In the genomic region with DNA sequence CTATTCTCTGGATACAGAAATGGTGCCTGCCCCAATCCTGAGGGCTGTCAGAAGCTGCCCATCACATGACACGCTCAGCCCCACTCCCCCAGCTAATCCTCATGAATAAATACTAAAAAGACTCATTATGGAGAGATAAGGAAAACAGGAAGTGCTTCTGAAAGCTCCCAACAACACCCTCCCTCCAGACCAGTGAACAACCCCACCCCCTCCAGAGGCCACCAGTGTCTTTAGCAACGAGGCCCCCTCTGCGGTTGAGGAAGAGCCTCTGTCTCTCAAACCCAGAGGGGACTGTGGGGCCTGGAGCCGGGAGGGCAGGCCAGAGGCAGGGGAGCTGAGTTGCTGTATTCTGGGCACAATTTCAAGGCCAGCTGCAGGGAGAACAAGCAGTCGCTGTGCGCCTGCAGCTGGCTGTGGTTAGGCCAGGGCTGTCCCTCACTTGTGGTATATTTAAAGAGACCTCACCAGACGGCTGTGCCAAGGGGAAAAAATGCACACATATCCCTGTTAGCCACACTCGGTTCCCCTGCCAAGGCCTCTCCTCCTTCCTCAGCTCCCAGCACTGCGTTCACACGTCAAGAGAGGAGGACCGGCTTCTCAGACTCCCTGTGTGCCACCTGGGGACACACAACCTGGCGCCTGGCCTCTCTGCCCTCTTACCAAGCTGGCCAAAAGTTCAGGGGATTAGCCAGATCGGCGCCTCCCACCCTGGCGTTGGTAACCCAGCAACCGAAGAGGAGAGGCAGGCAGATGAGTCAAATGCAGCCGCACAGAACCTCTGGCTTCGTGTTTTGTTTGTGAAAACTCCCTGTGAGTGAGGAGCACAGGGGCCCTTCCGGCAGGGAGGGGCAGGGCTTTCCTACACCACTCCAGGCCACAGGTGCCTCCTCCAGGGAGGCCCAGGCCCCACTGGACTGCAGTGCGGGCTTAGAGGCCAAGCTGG, we compare ENCODE assay signal across 9 cellular contexts.
DNase-seq lines count a peak whose midpoint lies in the region; ATAC-seq, FAIRE-seq and TF ChIP-seq lines count a peak whose summit lies in the region.
"Had no signal": no experiment of that assay in that cellular context is flagged by ENCODE, and none has a peak within 500 bp of the region (broad histone marks: within the 10 kb centered on the region; RNA-seq: fewer than 3 reads in every experiment).

No MANE protein-coding gene starts in this region.

- no peak overlapping the region for H2BK15ac ChIP-seq in H1 (ENCODE audit: low read length)

- no peaks in the 10 kb centered on the region for H3K23me2 ChIP-seq in H1 (ENCODE audit: low read depth, low read length)

- no peak for FAIRE-seq in H1 (lab: Jason Lieb, UNC)
- FAIRE-seq: endothelial cell of umbilical vein had no signal

- CTCF ChIA-PET in H1 (lab: Charles Lee; ENCODE audit: partially characterized antibody) = interaction anchor here (0.6 to 6.8 kb wide), 21 partner anchors 8 to 413 kb away, joined by 3 to 33 read pairs (median 4); no protein-coding TSS in a partner anchor

- TF ChIP-seq RAD21 in H1 (IDR thresholded peaks at IDR 0.05 in 1 of 2, conservative IDR thresholded peaks at IDR 0.05 in 1 of 2; ENCODE audit: low read depth in 2 of 2, low read length in 2 of 2) = no peak

- H3K4me2 ChIP-seq in H1 (ENCODE audit: insufficient read depth in 1 of 2, low read depth in 2 of 2, low read length in 2 of 2) = no peak overlapping the region

- H3K27ac Mint-ChIP-seq in mesothelial cell of epicardium = peak overlapping the region; percentile 82

- H3K9me3 Mint-ChIP-seq in mesothelial cell of epicardium = no peaks in the 10 kb centered on the region

- 64% methylated on average over 20 of the region's 20 CpGs; no CpG with 5 or more reads in 1 of the 2 experiments for WGBS in H1 (ENCODE audit: extremely low coverage in 1 of 2, insufficient coverage in 1 of 2, insufficient read length in 1 of 2, insufficient replicate concordance in 2 of 2, low coverage in 1 of 2, low lambda C conversion rate in 2 of 2, missing lambda C conversion rate in 1 of 2), 2 experiments

- no peak overlapping the region for H2BK120ac ChIP-seq in H1 (replicated peaks; ENCODE audit: low read depth, low read length)

- no peaks in the 10 kb centered on the region for H3K27me3 Mint-ChIP-seq in mesothelial cell of epicardium (ENCODE audit: low read depth)

- no peak for TF ChIP-seq EP300 in H1 (IDR thresholded peaks at IDR 0.05; ENCODE audit: borderline replicate concordance in 1 of 2, low read depth in 2 of 2, low read length in 2 of 2)

- H2BK20ac ChIP-seq in H1 (ENCODE audit: low read length) = no peak overlapping the region

- H2BK12ac ChIP-seq in H1 (ENCODE audit: low read depth, low read length) = peak overlapping the region; percentile 39; the same call in 1 of the 2 replicates

- no peaks in the 10 kb centered on the region for H3K79me2 ChIP-seq in H1 (ENCODE audit: control insufficient read depth in 1 of 2, insufficient read depth in 2 of 2, low read length in 2 of 2)

- H3K79me1 ChIP-seq in H1 (ENCODE audit: low read depth, low read length) = no peaks in the 10 kb centered on the region

- H3K4ac ChIP-seq in H1 (replicated peaks; ENCODE audit: insufficient read length, low read depth, low read length) = no peak overlapping the region

- H4K91ac ChIP-seq in H1 (replicated peaks; ENCODE audit: insufficient read length, low read length) = no peak overlapping the region

- TF ChIP-seq CTCF in H1 (IDR thresholded peaks at IDR 0.05; ENCODE audit: control extremely low read depth in 1 of 3, insufficient read depth in 1 of 3, low read depth in 1 of 3, low read length in 3 of 3) (no peak), mesothelial cell of epicardium (IDR thresholded peaks at IDR 0.05; ENCODE audit: unreplicated experiment) (no peak)

- H3K4me1 Mint-ChIP-seq in mesothelial cell of epicardium = peaks cover 37% of the 10 kb centered on the region

- peak overlapping the region; percentile 53 for H3K18ac ChIP-seq in H1 (ENCODE audit: extremely low read depth, low read length)

- no peaks in the 10 kb centered on the region for H3K9me3 ChIP-seq in H1 (ENCODE audit: insufficient read depth in 2 of 2, low read depth in 1 of 2, low read length in 1 of 2)

- no peak overlapping the region for H3K23ac ChIP-seq in H1 (ENCODE audit: insufficient read length)

- H3K9ac ChIP-seq in H1 (replicated peaks in 1 of 4; ENCODE audit: extremely low read depth in 1 of 4, low read depth in 3 of 4, low read length in 3 of 4) = no peak overlapping the region

- no peak overlapping the region for H2BK5ac ChIP-seq in H1 (ENCODE audit: low read depth, low read length)

- DNase-seq in CMK (ENCODE audit: low read depth) (peak; percentile 86), H1 (ENCODE audit: low read depth in 1 of 2, low spot score in 2 of 2) (peak in 1 of 2 experiments; percentile 58), mesothelial cell of epicardium (ENCODE audit: low spot score in 2 of 2, unreplicated experiment in 2 of 2) (peak in 1 of 2 experiments; percentile 41), RKO (ENCODE audit: low spot score) (no peak)

- H3K36me3 Mint-ChIP-seq in mesothelial cell of epicardium = no peaks in the 10 kb centered on the region

- H3K4me3 ChIP-seq in H1 (ENCODE audit: extremely low read depth in 1 of 4, insufficient read depth in 2 of 4, low read depth in 3 of 4, low read length in 4 of 4) = no peak overlapping the region

- POLR2A ChIA-PET in H1 (lab: Charles Lee; ENCODE audit: partially characterized antibody) = interaction anchor here (1.1 to 2.4 kb wide), 5 partner anchors 12 to 272 kb away, joined by 3 to 12 read pairs (median 3); a partner anchor contains a TSS

- H4K8ac ChIP-seq in H1 (ENCODE audit: extremely low read depth, insufficient read depth, low read length) = peak overlapping the region; percentile 66; the same call in 1 of the 2 replicates

- H3K36me3 ChIP-seq in H1 (ENCODE audit: control insufficient read depth in 2 of 4, insufficient read depth in 4 of 4, low read length in 3 of 4) = no peaks in the 10 kb centered on the region

- H3K27me3 ChIP-seq in H1 (replicated peaks in 1 of 4; ENCODE audit: control insufficient read depth in 3 of 4, extremely low read depth in 1 of 4, insufficient read depth in 3 of 4, low read length in 3 of 4) = no peaks in the 10 kb centered on the region

- no peak overlapping the region for H4K5ac ChIP-seq in H1 (ENCODE audit: insufficient read length, low read depth, low read length)

- H2AFZ ChIP-seq in H1 (ENCODE audit: low read length) = peak overlapping the region; percentile 56

- no peak overlapping the region for H3K4me3 Mint-ChIP-seq in mesothelial cell of epicardium

- no peak overlapping the region for H3K27ac ChIP-seq in H1 (ENCODE audit: low read depth, low read length)

- H4K20me1 ChIP-seq in H1 (replicated peaks in 1 of 2; ENCODE audit: control insufficient read depth in 1 of 2, insufficient read depth in 2 of 2, low read length in 2 of 2) = no peaks in the 10 kb centered on the region

- TF ChIP-seq POLR2A in H1 (IDR thresholded peaks at IDR 0.05; ENCODE audit: control extremely low read depth in 1 of 2, low read depth in 2 of 2, low read length in 2 of 2) = no peak

- ATAC-seq in HG03354 (IDR thresholded peaks at IDR 0.05; ENCODE audit: poor library complexity, severe bottlenecking, unreplicated experiment) (peak; percentile 51), GM18511 (IDR thresholded peaks at IDR 0.05; ENCODE audit: unreplicated experiment) (no peak), HG03159 (IDR thresholded peaks at IDR 0.05; ENCODE audit: unreplicated experiment) (no peak)

- H2AK5ac ChIP-seq in H1 (ENCODE audit: low read depth, low read length) = no peak overlapping the region

- H3K14ac ChIP-seq in H1 (ENCODE audit: insufficient read length) = no peak overlapping the region

- H3K4me1 ChIP-seq in H1 (replicated peaks in 1 of 4; ENCODE audit: control insufficient read depth in 3 of 4, insufficient read depth in 4 of 4, low read length in 3 of 4) = peaks cover 4 to 16% (median 10%) of the 10 kb centered on the region in 4 experiments; a peak in 6 of 7 replicates

- H3K56ac ChIP-seq in H1 (replicated peaks; ENCODE audit: insufficient read length, low read depth, low read length) = no peak overlapping the region

TF ChIP-seq in PFSK-1, 5 proteins besides CTCF, POLR2A, EP300 and RAD21 (continues in another document):
- peak; percentile 28; the same call in 1 of the 2 replicates for TF ChIP-seq POLR2AphosphoS5 (IDR thresholded peaks at IDR 0.05; ENCODE audit: low read depth, low read length)
- TF ChIP-seq FOXP2 (optimal IDR thresholded peaks at IDR 0.05; ENCODE audit: borderline replicate concordance, extremely low read depth, extremely low read length, insufficient read depth) = peak; percentile 54
- no peak for TF ChIP-seq TAF1 (IDR thresholded peaks at IDR 0.05; ENCODE audit: borderline replicate concordance, insufficient read depth, low read length)

TF ChIP-seq in H1, 55 proteins besides CTCF, POLR2A, EP300 and RAD21:
- TF ChIP-seq POLR2AphosphoS5 (IDR thresholded peaks at IDR 0.05; ENCODE audit: low read depth, low read length) (no peak), TAF1 (IDR thresholded peaks at IDR 0.05; ENCODE audit: low read depth, low read length) (0 out of 2 replicates have a peak, but pooled peaks have one; percentile 8), SP1 (IDR thresholded peaks at IDR 0.05; ENCODE audit: low read depth, low read length) (no peak), RNF2 (IDR thresholded peaks at IDR 0.05; ENCODE audit: borderline replicate concordance, low read depth, low read length, missing control alignments, poor library complexity, severe bottlenecking) (no peak), CBX5 (IDR thresholded peaks at IDR 0.05; ENCODE audit: low read depth, low read length) (no peak), KDM4A (IDR thresholded peaks at IDR 0.05; ENCODE audit: low read depth, low read length, severe bottlenecking) (peak; percentile 21), HDAC2 (IDR thresholded peaks at IDR 0.05; ENCODE audit: borderline replicate concordance in 1 of 2, low read depth in 2 of 2, low read length in 2 of 2) (no peak), EGR1 (IDR thresholded peaks at IDR 0.05; ENCODE audit: borderline replicate concordance, low read depth, low read length) (no peak), BRCA1 (IDR thresholded peaks at IDR 0.05; ENCODE audit: low read depth, low read length) (no peak)
